ENCODE assay signal across 20 cellular contexts in the genomic region with DNA sequence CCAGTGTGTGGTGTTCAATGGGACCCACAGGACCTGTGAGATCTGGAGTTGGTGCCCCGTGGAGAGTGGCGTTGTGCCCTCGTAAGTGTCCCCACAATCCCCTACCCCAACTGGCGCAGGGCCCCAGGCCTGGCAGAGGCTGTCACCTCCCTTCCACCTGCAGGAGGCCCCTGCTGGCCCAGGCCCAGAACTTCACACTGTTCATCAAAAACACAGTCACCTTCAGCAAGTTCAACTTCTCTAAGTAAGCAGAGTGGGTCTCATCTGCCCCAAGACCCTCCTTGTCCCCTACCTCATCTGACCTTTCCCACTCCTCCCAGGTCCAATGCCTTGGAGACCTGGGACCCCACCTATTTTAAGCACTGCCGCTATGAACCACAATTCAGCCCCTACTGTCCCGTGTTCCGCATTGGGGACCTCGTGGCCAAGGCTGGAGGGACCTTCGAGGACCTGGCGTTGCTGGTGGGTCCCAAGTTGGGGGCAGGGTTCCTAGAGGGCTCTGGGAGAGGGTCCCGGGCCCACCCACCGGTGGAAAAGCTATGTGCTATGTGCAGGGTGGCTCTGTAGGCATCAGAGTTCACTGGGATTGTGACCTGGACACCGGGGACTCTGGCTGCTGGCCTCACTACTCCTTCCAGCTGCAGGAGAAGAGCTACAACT. TPM values are rescaled to one million over a fixed set of nuclear protein-coding genes. Genes with fewer than 3 reads are reported as not detected.
DNase-seq lines count a peak whose midpoint lies in the region; ATAC-seq, FAIRE-seq and TF ChIP-seq lines count a peak whose summit lies in the region.
"Had no signal": no experiment of that assay in that cellular context is flagged by ENCODE, and none has a peak within 500 bp of the region (broad histone marks: within the 10 kb centered on the region; RNA-seq: fewer than 3 reads in every experiment).

No MANE protein-coding gene starts in this region.

- H3K27me3 ChIP-seq in DOHH2 (ENCODE audit: control insufficient read depth, low read length) (no peaks in the 10 kb centered on the region), HL-60 (ENCODE audit: insufficient read depth, poor library complexity, severe bottlenecking) (peaks cover 2% of the 10 kb centered on the region)

- no peaks in the 10 kb centered on the region for H3K36me3 ChIP-seq in DOHH2 (ENCODE audit: control insufficient read depth, low read length)
- no peaks in the 10 kb centered on the region for H3K36me3 ChIP-seq in kidney (ENCODE audit: control insufficient read depth in 1 of 2, insufficient read depth in 2 of 2, low read length in 2 of 2)
- H3K36me3 ChIP-seq: HAP-1 had no signal

- peaks cover 19% of the 10 kb centered on the region for H3K27me3 Mint-ChIP-seq in dendritic cell treated with granulocyte-macrophage colony-stimulating factor and Interleukin-4, amounts not matched to agents 40 ng/mL and 50 ng/mL, for 4 days
- H3K27me3 Mint-ChIP-seq: T-helper 17 cell had no signal

- no peaks in the 10 kb centered on the region for H3K36me3 Mint-ChIP-seq in dendritic cell treated with granulocyte-macrophage colony-stimulating factor and Interleukin-4, amounts not matched to agents 40 ng/mL and 50 ng/mL, for 4 days (ENCODE audit: low read depth)

- no peaks in the 10 kb centered on the region for H3K4me1 Mint-ChIP-seq in dendritic cell treated with granulocyte-macrophage colony-stimulating factor and Interleukin-4, amounts not matched to agents 40 ng/mL and 50 ng/mL, for 4 days (ENCODE audit: low read depth)

- no peaks in the 10 kb centered on the region for H3F3A ChIP-seq in DOHH2 (ENCODE audit: control insufficient read depth, insufficient read depth)

- H4K20me1 ChIP-seq in DOHH2 (ENCODE audit: control insufficient read depth, insufficient read depth, low read depth, low read length): peaks cover 4% of the 10 kb centered on the region; the same call in 1 of the 2 replicates

- H3K4me3 ChIP-seq in DOHH2 (ENCODE audit: low read length): no peak overlapping the region
- H3K4me3 ChIP-seq in HL-60 (replicated peaks; ENCODE audit: insufficient read depth, low read length): no peak overlapping the region
- no peak overlapping the region for H3K4me3 ChIP-seq in kidney (ENCODE audit: low read length in 2 of 2)
- H3K4me3 ChIP-seq: HAP-1 had no signal

- TF ChIP-seq CTCF in DOHH2 (IDR thresholded peaks at IDR 0.05; ENCODE audit: low read depth, low read length, poor library complexity, severe bottlenecking) (peak; percentile 31), HL-60 (IDR thresholded peaks at IDR 0.05; ENCODE audit: insufficient read depth, low read length) (peak; percentile 9), kidney (IDR thresholded peaks at IDR 0.05; ENCODE audit: borderline replicate concordance, extremely low read depth, insufficient read depth) (no peak)

- no peaks in the 10 kb centered on the region for H3K79me2 ChIP-seq in DOHH2 (ENCODE audit: control insufficient read depth, low read length)

- intact Hi-C loops in dendritic cell treated with granulocyte-macrophage colony-stimulating factor and Interleukin-4, amounts not matched to agents 40 ng/mL and 50 ng/mL, for 4 days (cut with micrococcal nuclease): no loop called here
- intact Hi-C loops in kidney (cut with DNase I): no loop called here

- H3K9me2 ChIP-seq in DOHH2 (replicated peaks; ENCODE audit: control insufficient read depth, low read length): no peaks in the 10 kb centered on the region

- H3K27ac ChIP-seq in DOHH2 (ENCODE audit: low read depth, low read length) (no peak overlapping the region), HL-60 (replicated peaks) (no peak overlapping the region), kidney (ENCODE audit: low read depth in 2 of 2, low read length in 2 of 2) (no peak overlapping the region)

- H3K9me3 Mint-ChIP-seq in dendritic cell treated with granulocyte-macrophage colony-stimulating factor and Interleukin-4, amounts not matched to agents 40 ng/mL and 50 ng/mL, for 4 days: no peaks in the 10 kb centered on the region

- ATAC-seq in HG03045 (IDR thresholded peaks at IDR 0.05; ENCODE audit: unreplicated experiment): no peak
- ATAC-seq: activated CD8-positive, alpha-beta memory T cell treated with anti-CD3 and anti-CD28 coated beads, Interleukin-2, amount 10 ng/mL, durations not matched to agents 7 days and 5 days; left ventricle myocardium superior; T-helper 17 cell had no signal

- H3K9ac ChIP-seq in kidney (ENCODE audit: low read length in 2 of 2): no peak overlapping the region

- H3K4me1 ChIP-seq in DOHH2 (ENCODE audit: control insufficient read depth, low read length) (peaks cover 2% of the 10 kb centered on the region; the same call in 1 of the 2 replicates), kidney (ENCODE audit: control insufficient read depth in 1 of 2, insufficient read depth in 1 of 2, low read depth in 1 of 2, low read length in 2 of 2) (no peaks in the 10 kb centered on the region)
- H3K4me1 ChIP-seq: HAP-1 had no signal

- no peak for FAIRE-seq in kidney (lab: Jason Lieb, UNC)
- FAIRE-seq: frontal cortex had no signal

- no peak overlapping the region for H3K4me2 ChIP-seq in DOHH2 (ENCODE audit: low read length)

- H3K27ac Mint-ChIP-seq in dendritic cell treated with granulocyte-macrophage colony-stimulating factor and Interleukin-4, amounts not matched to agents 40 ng/mL and 50 ng/mL, for 4 days: peak overlapping the region; percentile 7
- H3K27ac Mint-ChIP-seq: activated CD8-positive, alpha-beta memory T cell treated with anti-CD3 and anti-CD28 coated beads, Interleukin-2, amount 10 ng/mL, durations not matched to agents 7 days and 5 days; T-helper 17 cell had no signal

- no peak for DNase-seq in HL-60 (ENCODE audit: low read depth in 1 of 2, low spot score in 1 of 2)
- DNase-seq in NCI-H69 (lab: John Stamatoyannopoulos, UW): no peak
- DNase-seq in kidney: no peak
- DNase-seq: activated CD8-positive, alpha-beta memory T cell treated with anti-CD3 and anti-CD28 coated beads, Interleukin-2, amount 10 ng/mL, durations not matched to agents 7 days and 5 days; activated effector memory CD4-positive, alpha-beta T cell treated with Interleukin-2 at 50 U/mL for 16 hours; anterior cingulate cortex; Caco-2; left ventricle myocardium superior; NCI-H187; NCI-H446 treated with DMSO at 0.1 percent for 48 hours; stimulated activated CD4-positive, alpha-beta T cell treated with anti-CD3 and anti-CD28 coated beads, Interleukin-4, amount 100 ng/mL, for 24 hours; stimulated activated CD8-positive, alpha-beta memory T cell treated with anti-CD3 and anti-CD28 coated beads, Interleukin-4, amount 100 ng/mL, for 48 hours; T-helper 17 cell had no signal

- H3K9me3 ChIP-seq in DOHH2 (ENCODE audit: control insufficient read depth, insufficient read depth, low read length) (no peaks in the 10 kb centered on the region), kidney (ENCODE audit: control insufficient read depth in 1 of 2, low read length in 2 of 2) (no peaks in the 10 kb centered on the region)

- no peak overlapping the region for H3K4me3 Mint-ChIP-seq in dendritic cell treated with granulocyte-macrophage colony-stimulating factor and Interleukin-4, amounts not matched to agents 40 ng/mL and 50 ng/mL, for 4 days
- H3K4me3 Mint-ChIP-seq: activated CD8-positive, alpha-beta memory T cell treated with anti-CD3 and anti-CD28 coated beads, Interleukin-2, amount 10 ng/mL, durations not matched to agents 7 days and 5 days; T-helper 17 cell had no signal

RNA-seq across cellular contexts. Expression of gene P2RX6, which starts 8.1 kb away (rescaled TPM):
- 1.0 TPM for total RNA-seq in kidney
- 1.6 TPM for polyA plus RNA-seq in kidney (ENCODE audit: insufficient read depth, low read depth, low replicate concordance)

RNA-seq across cellular contexts. Expression of gene SLC7A4, which starts 9.3 kb away (rescaled TPM):
- 0.57 TPM for total RNA-seq in kidney
- polyA plus RNA-seq in kidney (ENCODE audit: insufficient read depth, low read depth, low replicate concordance): 1.2 TPM
- total RNA-seq: osteocyte had no signal

RNA-seq across cellular contexts. Expression of gene THAP7, which starts 21.2 kb away (rescaled TPM):
- total RNA-seq in kidney: 25.5 TPM
- 44.1 TPM for polyA plus RNA-seq in kidney (ENCODE audit: insufficient read depth, low read depth, low replicate concordance)

RNA-seq across cellular contexts. Expression of gene LRRC74B, which starts 22.7 kb away (rescaled TPM):
- not detected for total RNA-seq in kidney
- not detected for polyA plus RNA-seq in kidney (ENCODE audit: insufficient read depth, low read depth, low replicate concordance)
- total RNA-seq: activated CD8-positive, alpha-beta memory T cell treated with anti-CD3 and anti-CD28 coated beads, Interleukin-2, amount 10 ng/mL, durations not matched to agents 7 days and 5 days; Caco-2; left ventricle myocardium superior; osteocyte; temporal lobe had no signal

RNA-seq across cellular contexts. Expression of gene LZTR1, which starts 41.0 kb away (rescaled TPM):
- 66.4 TPM for total RNA-seq in kidney
- 24.3 TPM for polyA plus RNA-seq in kidney (ENCODE audit: insufficient read depth, low read depth, low replicate concordance)
